In genomic region chr20:50320910-50321796, GRCh38 we compare ENCODE assay signal across 1 cellular context.
TF ChIP-seq lines count a peak whose summit lies in the region.

No MANE protein-coding gene starts in this region.

TF ChIP-seq in HepG2, 621 proteins besides CTCF, POLR2A, EP300 and RAD21 (continued from another document and continues in another):
- TF ChIP-seq MYPOP (CRISPR knock-in tag; IDR thresholded peaks at IDR 0.05) = 0 out of 2 replicates have a peak, but pooled peaks have one; percentile 72
- TF ChIP-seq MED8 (CRISPR knock-in tag; IDR thresholded peaks at IDR 0.05; ENCODE audit: insufficient replicate concordance) = no peak
- TF ChIP-seq ZNF782 (CRISPR knock-in tag; IDR thresholded peaks at IDR 0.05; ENCODE audit: borderline replicate concordance) = peak; percentile 84
- TF ChIP-seq MXD3 (CRISPR knock-in tag; IDR thresholded peaks at IDR 0.05) = peak; percentile 76
- peak; percentile 98 for TF ChIP-seq ZNF598 (CRISPR knock-in tag; IDR thresholded peaks at IDR 0.05; ENCODE audit: borderline replicate concordance)
- TF ChIP-seq POLR2AphosphoS5 (IDR thresholded peaks at IDR 0.05; ENCODE audit: low read depth, low read length) = peak; percentile 80
- TF ChIP-seq POLR2G (IDR thresholded peaks at IDR 0.05; ENCODE audit: low read depth, low read length) = no peak
- TF ChIP-seq NFIB (CRISPR knock-in tag; IDR thresholded peaks at IDR 0.05; ENCODE audit: borderline replicate concordance) = no peak
- peak; percentile 78 for TF ChIP-seq IKZF5 (CRISPR knock-in tag; IDR thresholded peaks at IDR 0.05)
- TF ChIP-seq ZNF577 (CRISPR knock-in tag; IDR thresholded peaks at IDR 0.05; ENCODE audit: borderline replicate concordance, low read depth) = no peak
- 0 out of 2 replicates have a peak, but pooled peaks have one; percentile 80 for TF ChIP-seq ZBTB34 (CRISPR knock-in tag; IDR thresholded peaks at IDR 0.05)
- TF ChIP-seq HNRNPH1 (optimal IDR thresholded peaks at IDR 0.05; ENCODE audit: low read depth, low read length) = peak; percentile 41
- no peak; the same call in 1 of the 2 replicates for TF ChIP-seq LBX2 (CRISPR knock-in tag; IDR thresholded peaks at IDR 0.05; ENCODE audit: borderline replicate concordance)
- peak; percentile 98 for TF ChIP-seq ZNF33B (CRISPR knock-in tag; IDR thresholded peaks at IDR 0.05)
- peak; percentile 73 for TF ChIP-seq ZNF350 (CRISPR knock-in tag; IDR thresholded peaks at IDR 0.05; ENCODE audit: borderline replicate concordance, low read depth)
- peak; percentile 83; the same call in 1 of the 2 replicates for TF ChIP-seq GLI4 (CRISPR knock-in tag; IDR thresholded peaks at IDR 0.05; ENCODE audit: borderline replicate concordance)
- TF ChIP-seq USF2 (IDR thresholded peaks at IDR 0.05; ENCODE audit: low read depth, low read length) = no peak
- TF ChIP-seq USF2 (CRISPR knock-in tag; IDR thresholded peaks at IDR 0.05; ENCODE audit: borderline replicate concordance) = no peak; the same call in 1 of the 2 replicates
- no peak for TF ChIP-seq ZBTB25 (CRISPR knock-in tag; IDR thresholded peaks at IDR 0.05)
- peak; percentile 43; the same call in 1 of the 2 replicates for TF ChIP-seq ZNF264 (CRISPR knock-in tag; IDR thresholded peaks at IDR 0.05)
- TF ChIP-seq ZNF646 (CRISPR knock-in tag; IDR thresholded peaks at IDR 0.05) = no peak
- no peak; the same call in 1 of the 2 replicates for TF ChIP-seq ZBTB42 (CRISPR knock-in tag; IDR thresholded peaks at IDR 0.05)
- TF ChIP-seq HBP1 (CRISPR knock-in tag; IDR thresholded peaks at IDR 0.05; ENCODE audit: low read depth) = peak; percentile 22; the same call in 1 of the 2 replicates
- peak; percentile 56 for TF ChIP-seq ZNF142 (CRISPR knock-in tag; IDR thresholded peaks at IDR 0.05)
- TF ChIP-seq HNRNPUL1 (IDR thresholded peaks at IDR 0.05; ENCODE audit: low read depth, low read length) = no peak
- no peak for TF ChIP-seq SMC3 (IDR thresholded peaks at IDR 0.05; ENCODE audit: low read length)
- peak; percentile 57; the same call in 1 of the 2 replicates for TF ChIP-seq PHF20 (CRISPR knock-in tag; IDR thresholded peaks at IDR 0.05)
- no peak for TF ChIP-seq ZSCAN30 (CRISPR knock-in tag; IDR thresholded peaks at IDR 0.05)
- no peak for TF ChIP-seq YY1 (IDR thresholded peaks at IDR 0.05; ENCODE audit: insufficient read depth, insufficient replicate concordance, low read depth, low read length)
- TF ChIP-seq MAZ (IDR thresholded peaks at IDR 0.05; ENCODE audit: borderline replicate concordance, low read depth, low read length) = no peak; the same call in 1 of the 2 replicates
- 0 out of 2 replicates have a peak, but pooled peaks have one; percentile 26 for TF ChIP-seq MAZ (CRISPR knock-in tag; IDR thresholded peaks at IDR 0.05; ENCODE audit: low read depth)
- TF ChIP-seq HNF4A (CRISPR knock-in tag; IDR thresholded peaks at IDR 0.05) = no peak
- no peak for TF ChIP-seq CHD4 (IDR thresholded peaks at IDR 0.05; ENCODE audit: borderline replicate concordance, low read length)
- TF ChIP-seq ZFP37 (CRISPR knock-in tag; IDR thresholded peaks at IDR 0.05; ENCODE audit: borderline replicate concordance) = peak; percentile 23; the same call in 1 of the 2 replicates
- no peak for TF ChIP-seq ZNF282 (IDR thresholded peaks at IDR 0.05; ENCODE audit: partially characterized antibody)
- 0 out of 2 replicates have a peak, but pooled peaks have one; percentile 81 for TF ChIP-seq RXRA (CRISPR knock-in tag; IDR thresholded peaks at IDR 0.05)
